ENCODE assay signal across 10 cellular contexts in the genomic region with DNA sequence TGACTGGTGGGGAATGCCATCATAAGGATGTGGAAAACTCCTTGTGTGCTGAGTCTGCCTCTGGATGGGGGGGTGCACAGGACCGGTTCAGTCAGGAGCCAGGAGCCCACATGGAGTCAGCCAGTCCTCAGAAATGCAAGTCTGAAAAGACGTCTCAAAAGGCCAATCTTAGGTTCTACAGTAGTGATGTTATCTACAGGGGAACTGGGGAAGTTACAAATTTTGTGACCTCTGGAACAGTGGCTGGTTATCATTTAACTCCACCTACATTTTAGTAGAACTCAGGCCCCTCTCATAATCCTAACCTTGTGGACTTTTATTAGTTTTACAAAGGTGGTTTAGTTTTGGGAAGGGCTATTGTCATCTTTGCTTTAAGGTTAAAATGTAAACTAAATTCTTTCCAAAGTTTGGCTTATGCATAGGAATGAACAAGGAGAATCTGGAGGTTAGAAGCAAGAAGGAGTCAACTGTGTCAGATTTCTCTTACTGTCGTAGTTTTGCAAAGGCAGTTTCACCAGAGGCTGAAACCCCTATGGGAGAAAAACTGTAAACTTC. TPM values are rescaled to one million over a fixed set of nuclear protein-coding genes. Genes with fewer than 3 reads are reported as not detected.
DNase-seq lines count a peak whose midpoint lies in the region; ATAC-seq and TF ChIP-seq lines count a peak whose summit lies in the region.
"Had no signal": no experiment of that assay in that cellular context is flagged by ENCODE, and none has a peak within 500 bp of the region (broad histone marks: within the 10 kb centered on the region; RNA-seq: fewer than 3 reads in every experiment).

No MANE protein-coding gene starts in this region.

- 52 to 60% methylated on average over 3 of the region's 3 CpGs for WGBS in tibial nerve, 2 donors

- H3K27ac ChIP-seq in RWPE2 (ENCODE audit: poor library complexity, severe bottlenecking) (peak overlapping the region; percentile 95), coronary artery (peak overlapping the region; percentile 85 to 95), muscle layer of duodenum (ENCODE audit: low read length) (peak overlapping the region; percentile 79), tibial nerve (peak overlapping the region in 3 of 4 donors; percentile 54 to 82 (median 74)), WERI-Rb-1 (no peak overlapping the region)
- H3K27ac ChIP-seq: SK-N-MC had no signal

- H3K4me3 ChIP-seq in RWPE2 (ENCODE audit: severe bottlenecking) (no peak overlapping the region), coronary artery (no peak overlapping the region), muscle layer of duodenum (ENCODE audit: low read depth in 1 of 2, low read length in 2 of 2) (no peak overlapping the region), tibial nerve (no peak overlapping the region), WERI-Rb-1 (ENCODE audit: low read depth, low read length) (no peak overlapping the region)
- H3K4me3 ChIP-seq: SK-N-MC had no signal

- TF ChIP-seq EP300 in tibial nerve (IDR thresholded peaks at IDR 0.05): no peak

- TF ChIP-seq POLR2A in tibial nerve (IDR thresholded peaks at IDR 0.05): no peak

- H3K9me3 ChIP-seq in RWPE2 (ENCODE audit: severe bottlenecking) (no peaks in the 10 kb centered on the region), muscle layer of duodenum (ENCODE audit: control insufficient read depth in 1 of 2, low read length in 2 of 2) (no peaks in the 10 kb centered on the region), tibial nerve (no peaks in the 10 kb centered on the region), WERI-Rb-1 (ENCODE audit: severe bottlenecking) (peaks cover 3% of the 10 kb centered on the region)

- H3K27me3 ChIP-seq in RWPE2 (ENCODE audit: insufficient read depth, poor library complexity, severe bottlenecking) (no peaks in the 10 kb centered on the region), muscle layer of duodenum (ENCODE audit: low read depth, low read length) (no peaks in the 10 kb centered on the region), tibial nerve (no peaks in the 10 kb centered on the region), WERI-Rb-1 (ENCODE audit: insufficient read depth, low read depth, severe bottlenecking) (no peaks in the 10 kb centered on the region)

- H3K36me3 ChIP-seq in RWPE2 (ENCODE audit: low read depth) (no peaks in the 10 kb centered on the region), muscle layer of duodenum (ENCODE audit: control insufficient read depth in 1 of 2, insufficient read depth in 2 of 2, low read length in 2 of 2) (peaks cover 0 to 10% of the 10 kb centered on the region in 2 donors), tibial nerve (no peaks in the 10 kb centered on the region), WERI-Rb-1 (no peaks in the 10 kb centered on the region)

- ATAC-seq in RWPE2 (ENCODE audit: low read depth): no peak

- TF ChIP-seq CTCF in RWPE2 (IDR thresholded peaks at IDR 0.05; ENCODE audit: poor library complexity, severe bottlenecking) (no peak), coronary artery (IDR thresholded peaks at IDR 0.05) (no peak), tibial nerve (IDR thresholded peaks at IDR 0.05) (no peak), WERI-Rb-1 (IDR thresholded peaks at IDR 0.05; ENCODE audit: low read depth, low read length) (no peak)

- no peak for DNase-seq in RWPE2 (ENCODE audit: low spot score)
- DNase-seq in coronary artery (ENCODE audit: low spot score): no peak
- DNase-seq in tibial nerve (ENCODE audit: low spot score in 2 of 2): no peak
- DNase-seq in WERI-Rb-1: no peak
- no peak for DNase-seq in DMS79 treated with DMSO at 0.1 percent for 48 hours (lab: John Stamatoyannopoulos, UW)
- DNase-seq in NCI-H226: no peak
- DNase-seq: activated CD4-positive, alpha-beta T cell treated with anti-CD3 and anti-CD28 coated beads, Interleukin-2, amount 50 U/mL, for 1 hour; cortex of kidney had no signal

- H3K4me1 ChIP-seq in RWPE2 (ENCODE audit: insufficient read depth, poor library complexity, severe bottlenecking) (peaks cover 58% of the 10 kb centered on the region), muscle layer of duodenum (ENCODE audit: control insufficient read depth in 1 of 2, insufficient read depth in 2 of 2, low read length in 2 of 2) (peaks cover 11 to 17% of the 10 kb centered on the region in 2 donors), tibial nerve (peaks cover 0 to 51% (median 17%) of the 10 kb centered on the region in 4 donors)

RNA-seq across cellular contexts. Expression of gene TBC1D22B, which starts 13.7 kb away (rescaled TPM):
- total RNA-seq in tibial nerve: 1 to 10 TPM; 5.1 to 9.4 (median 7.7) TPM

RNA-seq across cellular contexts. Expression of gene TMEM217, which starts 14.1 kb away (rescaled TPM):
- 1 to 10 TPM in 1 of 4 donors, under 1 TPM in 1, not detected in 2; 0.39 to 1.2 TPM for total RNA-seq in tibial nerve
